Comparison of ENCODE assay signal across 32 cellular contexts in genomic region chr16:11383481-11384183, GRCh38. TPM values are rescaled to one million over a fixed set of nuclear protein-coding genes. Genes with fewer than 3 reads are reported as not detected.
"Had no signal": no experiment of that assay in that cellular context is flagged by ENCODE, and none has a peak within 500 bp of the region (broad histone marks: within the 10 kb centered on the region; RNA-seq: fewer than 3 reads in every experiment).

No MANE protein-coding gene starts in this region.

- H3K36me3 ChIP-seq: ascending aorta, cardiac muscle cell, gastroesophageal sphincter, left lung, transverse colon, WERI-Rb-1 had no signal

- ATAC-seq: activated CD4-positive, CD25-positive, alpha-beta regulatory T cell treated with anti-CD3 and anti-CD28 coated beads, Interleukin-2, amount 50 U/mL, for 24 hours; effector memory CD8-positive, alpha-beta T cell; gastroesophageal sphincter; left lung; right cardiac atrium; stimulated activated naive CD8-positive, alpha-beta T cell treated with anti-CD3 and anti-CD28 coated beads, Interleukin-15, Interleukin-2, amounts not matched to agents 100 U/mL and 50 U/mL, for 24 hours had no signal

- DNase-seq: activated CD4-positive, alpha-beta T cell treated with anti-CD3 and anti-CD28 coated beads for 48 hours; activated CD4-positive, alpha-beta T cell treated with anti-CD3 and anti-CD28 coated beads, Interleukin-2, amount 50 U/mL, for 48 hours; activated CD8-positive, alpha-beta memory T cell treated with anti-CD3 and anti-CD28 coated beads, Interleukin-2, amount 50 U/mL, for 48 hours; activated gamma-delta T cell; activated naive CD4-positive, alpha-beta T cell treated with anti-CD3 and anti-CD28 coated beads, Interleukin-2, amount 10 ng/mL, durations not matched to agents 7 days and 5 days; activated naive CD8-positive, alpha-beta T cell treated with anti-CD3 and anti-CD28 coated beads, Interleukin-2, amount 10 ng/mL, durations not matched to agents 7 days and 5 days; activated T-cell treated with anti-CD3 and anti-CD28 coated beads, Interleukin-2, amount 50 U/mL, for 24 hours; cerebellar nuclear complex; effector memory CD8-positive, alpha-beta T cell; head of caudate nucleus; hippocampal formation; immature natural killer cell; left lung; mammary epithelial cell; naive B cell; nephron progenitor cell; occipital lobe; right cardiac atrium; stimulated activated CD4-positive, alpha-beta T cell treated with anti-CD3 and anti-CD28 coated beads, Interleukin-2, amount 100 ng/mL, for 48 hours; stimulated activated naive CD8-positive, alpha-beta T cell treated with anti-CD3 and anti-CD28 coated beads, Interleukin-15, Interleukin-2, amounts not matched to agents 100 U/mL and 50 U/mL, for 24 hours; T-helper 9 cell; testis; transverse colon; WERI-Rb-1 had no signal

- H3K27ac ChIP-seq: ascending aorta, cardiac muscle cell, coronary artery, gastroesophageal sphincter, left lung, testis, transverse colon, WERI-Rb-1 had no signal

- H3K4me3 ChIP-seq: ascending aorta, cardiac muscle cell, coronary artery, gastroesophageal sphincter, left lung, testis, transverse colon had no signal

- H3K4me1 ChIP-seq: testis, transverse colon had no signal

- FAIRE-seq: endothelial cell of umbilical vein, TTC549, urothelium cell line had no signal

- H3K9me3 ChIP-seq: ascending aorta, gastroesophageal sphincter, left lung, testis, transverse colon had no signal

- H3K27me3 ChIP-seq: ascending aorta, cardiac muscle cell, gastroesophageal sphincter, testis had no signal

RNA-seq across cellular contexts. Expression of gene RMI2, which starts 38.4 kb away (rescaled TPM):
- total RNA-seq: ascending aorta had no signal
